In the genomic region with DNA sequence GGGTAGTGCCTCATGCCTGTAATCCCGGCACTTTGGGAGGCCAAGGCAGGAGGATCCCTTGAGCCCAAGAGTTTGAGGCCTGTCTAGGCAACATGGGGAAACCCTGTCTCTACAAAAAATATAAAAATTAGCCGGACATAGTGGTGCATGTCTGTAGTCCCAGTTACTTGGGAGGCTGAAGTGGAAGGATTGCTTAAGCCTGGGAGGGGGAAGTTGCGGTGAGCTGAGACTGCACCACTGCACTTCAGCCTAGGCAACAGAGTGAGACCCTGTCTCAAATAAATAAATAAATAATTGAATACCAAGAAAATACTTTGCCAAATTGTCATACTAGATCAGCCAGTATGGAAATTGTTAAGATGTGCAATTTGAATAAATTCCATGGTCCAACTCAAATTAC, we compare ENCODE assay signal across 30 cellular contexts. TPM values are rescaled to one million over a fixed set of nuclear protein-coding genes. Genes with fewer than 3 reads are reported as not detected.
"Had no signal": no experiment of that assay in that cellular context is flagged by ENCODE, and none has a peak within 500 bp of the region (broad histone marks: within the 10 kb centered on the region; RNA-seq: fewer than 3 reads in every experiment).

No MANE protein-coding gene starts in this region.

- H3K27me3 ChIP-seq: adrenal gland, body of pancreas, hepatocyte, ovary, vagina had no signal

- H3K27ac ChIP-seq: adrenal gland, body of pancreas, coronary artery, gastroesophageal sphincter, hepatocyte, left ventricle myocardium inferior, ovary, prostate gland, skin epidermis, thoracic aorta, vagina, WERI-Rb-1 had no signal

- FAIRE-seq: endothelial cell of umbilical vein had no signal

- H3K9me3 ChIP-seq: adrenal gland, body of pancreas, gastroesophageal sphincter, left ventricle myocardium inferior, ovary, prostate gland, thoracic aorta, vagina had no signal

- ATAC-seq: activated CD4-positive, CD25-positive, alpha-beta regulatory T cell treated with anti-CD3 and anti-CD28 coated beads, Interleukin-2, amount 50 U/mL, for 24 hours; body of pancreas; gastroesophageal sphincter; sciatic nerve; stimulated activated naive CD8-positive, alpha-beta T cell treated with anti-CD3 and anti-CD28 coated beads, Interleukin-15, Interleukin-2, amounts not matched to agents 100 U/mL and 50 U/mL, for 24 hours had no signal

- DNase-seq: activated CD4-positive, alpha-beta T cell treated with anti-CD3 and anti-CD28 coated beads for 48 hours; activated CD4-positive, alpha-beta T cell treated with anti-CD3 and anti-CD28 coated beads, Interleukin-2, amount 50 U/mL, for 48 hours; activated CD8-positive, alpha-beta memory T cell treated with anti-CD3 and anti-CD28 coated beads for 24 hours; activated effector memory CD4-positive, alpha-beta T cell treated with anti-CD3 and anti-CD28 coated beads, Interleukin-2, amount 50 U/mL, for 16 hours; activated naive CD4-positive, alpha-beta T cell treated with anti-CD3 and anti-CD28 coated beads for 36 hours; activated naive CD8-positive, alpha-beta T cell treated with anti-CD3 and anti-CD28 coated beads for 36 hours; activated T-cell treated with anti-CD3 and anti-CD28 coated beads, Interleukin-2, amount 50 U/mL, for 1 hour; adrenal gland; aorta; body of pancreas; islet precursor cell; left ventricle myocardium inferior; ovary; retina; stimulated activated CD4-positive, alpha-beta T cell treated with anti-CD3 and anti-CD28 coated beads, Interleukin-12 subunit alpha, Interleukin-12 subunit beta, amount 100 ng/mL, for 4 hours; stimulated activated CD4-positive, alpha-beta T cell treated with anti-CD3 and anti-CD28 coated beads, Interleukin-4, amount 100 ng/mL, for 1 hour; stimulated activated naive CD8-positive, alpha-beta T cell treated with anti-CD3 and anti-CD28 coated beads, Interleukin-15, Interleukin-2, amounts not matched to agents 100 U/mL and 50 U/mL, for 24 hours; T-helper 9 cell; trophoblast cell; WERI-Rb-1 had no signal

- H3K36me3 ChIP-seq: adrenal gland, gastroesophageal sphincter, left ventricle myocardium inferior, ovary, prostate gland, thoracic aorta, vagina, WERI-Rb-1 had no signal

- H3K4me3 ChIP-seq: adrenal gland, body of pancreas, coronary artery, gastroesophageal sphincter, hepatocyte, left ventricle myocardium inferior, ovary, prostate gland, skin epidermis, thoracic aorta, vagina had no signal

- H3K4me1 ChIP-seq: prostate gland had no signal

RNA-seq across cellular contexts. Expression of a gene that starts 43.4 kb away (rescaled TPM):
- polyA plus RNA-seq: hepatocyte had no signal
